21 cellular contexts compared by ENCODE assay signal in the genomic region with DNA sequence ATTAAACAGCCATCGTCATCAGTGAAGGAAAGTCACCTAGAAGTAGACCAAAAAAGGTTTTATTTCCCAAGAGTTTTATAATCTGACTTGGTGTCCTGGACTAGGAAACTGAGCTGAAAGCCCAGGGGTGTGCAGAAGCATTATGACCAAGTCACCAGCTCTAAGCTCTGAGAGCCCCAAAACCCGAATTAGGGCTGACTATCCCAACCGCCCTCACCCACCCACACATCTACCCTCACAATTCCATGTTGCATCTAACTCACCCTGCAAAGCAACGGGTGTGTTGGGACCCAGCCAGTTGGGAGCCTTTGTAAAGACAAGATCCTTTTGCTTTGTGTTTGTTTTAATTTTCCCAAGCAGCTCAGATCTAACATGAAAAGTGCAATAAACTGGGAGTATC. TPM values are rescaled to one million over a fixed set of nuclear protein-coding genes. Genes with fewer than 3 reads are reported as not detected.
DNase-seq lines count a peak whose midpoint lies in the region; ATAC-seq and TF ChIP-seq lines count a peak whose summit lies in the region.
"Had no signal": no experiment of that assay in that cellular context is flagged by ENCODE, and none has a peak within 500 bp of the region (broad histone marks: within the 10 kb centered on the region; RNA-seq: fewer than 3 reads in every experiment).

No MANE protein-coding gene starts in this region.

- 68% methylated on average over 4 of the region's 4 CpGs for WGBS in hepatocyte (ENCODE audit: low lambda C conversion rate, missing lambda C conversion rate)
- 83% methylated on average over 4 of the region's 4 CpGs for WGBS in smooth muscle cell (ENCODE audit: low lambda C conversion rate)
- WGBS in lower leg skin, 2 donors = 48 to 54% methylated on average over 4 of the region's 4 CpGs

- CTCF ChIA-PET in WTC11 (lab: Charles Lee) = interaction anchor here (0.7 to 3.9 kb wide), 8 partner anchors 15 to 203 kb away, joined by 3 to 21 read pairs (median 4); partner anchors contain the start of gene NOG

- H3K36me3 ChIP-seq in Karpas-422 (ENCODE audit: insufficient read depth, low read length) (no peaks in the 10 kb centered on the region), hepatocyte (replicated peaks; ENCODE audit: insufficient read depth, low read depth) (no peaks in the 10 kb centered on the region), neural progenitor cell (no peaks in the 10 kb centered on the region), smooth muscle cell (ENCODE audit: low read depth) (no peaks in the 10 kb centered on the region)

- peaks cover 17% of the 10 kb centered on the region for H3F3A ChIP-seq in neural progenitor cell (ENCODE audit: low read depth)
- no peaks in the 10 kb centered on the region for H3F3A ChIP-seq in smooth muscle cell (ENCODE audit: low read depth)

- peaks cover 3% of the 10 kb centered on the region for H3K9me3 Mint-ChIP-seq in neural progenitor cell
- peaks cover 7% of the 10 kb centered on the region for H3K9me3 Mint-ChIP-seq in WTC11

- no peak overlapping the region for H2AFZ ChIP-seq in Karpas-422 (ENCODE audit: low read length)
- no peak overlapping the region for H2AFZ ChIP-seq in hepatocyte
- H2AFZ ChIP-seq in neural progenitor cell (replicated peaks) = peak overlapping the region; percentile 20
- peak overlapping the region; percentile 16 for H2AFZ ChIP-seq in smooth muscle cell (ENCODE audit: low read depth)

- POLR2A ChIA-PET in WTC11 (lab: Charles Lee) = no interaction called here

- TF ChIP-seq CTCF in hepatocyte (IDR thresholded peaks at IDR 0.05; ENCODE audit: poor library complexity) (no peak), neural progenitor cell (IDR thresholded peaks at IDR 0.05) (no peak), smooth muscle cell (IDR thresholded peaks at IDR 0.05; ENCODE audit: borderline replicate concordance, insufficient read depth, poor library complexity, severe bottlenecking) (no peak), lower leg skin (IDR thresholded peaks at IDR 0.05) (no peak), WTC11 (IDR thresholded peaks at IDR 0.05) (no peak)

- H3K4me1 Mint-ChIP-seq in neural progenitor cell (peaks cover 10% of the 10 kb centered on the region), WTC11 (peaks cover 23% of the 10 kb centered on the region)
- H3K4me1 Mint-ChIP-seq: CD4-positive, CD25-positive, alpha-beta regulatory T cell had no signal

- no peaks in the 10 kb centered on the region for H3K4me1 ChIP-seq in Karpas-422 (ENCODE audit: low read length)
- peaks cover 5% of the 10 kb centered on the region for H3K4me1 ChIP-seq in hepatocyte (ENCODE audit: insufficient read depth)
- H3K4me1 ChIP-seq in neural progenitor cell = peaks cover 26% of the 10 kb centered on the region
- H3K4me1 ChIP-seq in smooth muscle cell (ENCODE audit: low read depth) = peaks cover 20% of the 10 kb centered on the region

- H3K27ac Mint-ChIP-seq in neural progenitor cell (no peak overlapping the region), WTC11 (no peak overlapping the region)
- H3K27ac Mint-ChIP-seq: CD4-positive, CD25-positive, alpha-beta regulatory T cell had no signal

- H3K9me3 ChIP-seq in Karpas-422 (ENCODE audit: low read length) = no peaks in the 10 kb centered on the region
- H3K9me3 ChIP-seq in hepatocyte (ENCODE audit: low read depth) = no peaks in the 10 kb centered on the region
- no peaks in the 10 kb centered on the region for H3K9me3 ChIP-seq in neural progenitor cell (ENCODE audit: low read depth)
- H3K9me3 ChIP-seq in smooth muscle cell (replicated peaks; ENCODE audit: low read depth) = no peaks in the 10 kb centered on the region

- H3K4me3 ChIP-seq in Karpas-422 (ENCODE audit: low read length) (no peak overlapping the region), hepatocyte (no peak overlapping the region), neural progenitor cell (peak overlapping the region; percentile 0), smooth muscle cell (no peak overlapping the region), lower leg skin (ENCODE audit: low read depth, poor library complexity, severe bottlenecking) (no peak overlapping the region)
- H3K4me3 ChIP-seq: K562 had no signal

- intact Hi-C loops in lower leg skin (cut with DNase I; ENCODE audit: low total_unique reads) = no loop called here

- H3K9me2 ChIP-seq in Karpas-422 (replicated peaks; ENCODE audit: insufficient read depth, low read length) = no peaks in the 10 kb centered on the region
- H3K9me2 ChIP-seq in hepatocyte (replicated peaks; ENCODE audit: insufficient read depth) = no peaks in the 10 kb centered on the region

- H3K36me3 Mint-ChIP-seq in neural progenitor cell (no peaks in the 10 kb centered on the region), WTC11 (no peaks in the 10 kb centered on the region)
- H3K36me3 Mint-ChIP-seq: CD4-positive, CD25-positive, alpha-beta regulatory T cell had no signal

- no peak overlapping the region for H3K9ac ChIP-seq in Karpas-422 (ENCODE audit: low read length)
- no peak overlapping the region for H3K9ac ChIP-seq in neural progenitor cell
- no peak overlapping the region for H3K9ac ChIP-seq in smooth muscle cell (ENCODE audit: low read depth)

- no peak overlapping the region for H3K4me3 Mint-ChIP-seq in neural progenitor cell
- H3K4me3 Mint-ChIP-seq in WTC11 = no peak overlapping the region
- H3K4me3 Mint-ChIP-seq: CD4-positive, CD25-positive, alpha-beta regulatory T cell had no signal

- ATAC-seq in GM21737 (IDR thresholded peaks at IDR 0.05; ENCODE audit: unreplicated experiment) = no peak
- no peak; the same call in 1 of the 2 replicates for ATAC-seq in WTC11
- ATAC-seq: HepG2, K562 had no signal

- no peak overlapping the region for H3K27ac ChIP-seq in Karpas-422 (ENCODE audit: low read length)
- H3K27ac ChIP-seq in hepatocyte = peak overlapping the region; percentile 53
- peak overlapping the region; percentile 84 for H3K27ac ChIP-seq in neural progenitor cell
- no peak overlapping the region for H3K27ac ChIP-seq in smooth muscle cell (ENCODE audit: low read depth)
- H3K27ac ChIP-seq: HL-60 had no signal

- no peaks in the 10 kb centered on the region for H4K20me1 ChIP-seq in Karpas-422 (ENCODE audit: insufficient read depth, low read depth, low read length)
- no peaks in the 10 kb centered on the region for H4K20me1 ChIP-seq in hepatocyte (ENCODE audit: insufficient read depth, poor library complexity, severe bottlenecking)
- H4K20me1 ChIP-seq in neural progenitor cell (ENCODE audit: low read depth) = no peaks in the 10 kb centered on the region
- H4K20me1 ChIP-seq in smooth muscle cell (ENCODE audit: low read depth) = no peaks in the 10 kb centered on the region

- TF ChIP-seq POLR2A in lower leg skin (IDR thresholded peaks at IDR 0.05) = no peak

- H3K27me3 ChIP-seq in Karpas-422 (ENCODE audit: low read length) = no peaks in the 10 kb centered on the region
- H3K27me3 ChIP-seq in hepatocyte = peaks cover 9% of the 10 kb centered on the region
- H3K27me3 ChIP-seq in neural progenitor cell = no peaks in the 10 kb centered on the region
- H3K27me3 ChIP-seq in smooth muscle cell (ENCODE audit: low read depth) = no peaks in the 10 kb centered on the region

- H3K27me3 Mint-ChIP-seq in neural progenitor cell (ENCODE audit: insufficient read depth, low read depth) = no peaks in the 10 kb centered on the region
- no peaks in the 10 kb centered on the region; the same call in 1 of the 2 replicates for H3K27me3 Mint-ChIP-seq in WTC11 (ENCODE audit: low read depth)

- peak; percentile 24 for DNase-seq in Karpas-422
- DNase-seq in hepatocyte (ENCODE audit: low spot score) = no peak
- DNase-seq in neural progenitor cell (ENCODE audit: low spot score) = no peak
- DNase-seq in smooth muscle cell (lab: John Stamatoyannopoulos, UW; ENCODE audit: unreplicated experiment) = no peak
- DNase-seq in lower leg skin (ENCODE audit: low spot score in 2 of 2) = no peak
- no peak for DNase-seq in NCI-H2171 (lab: John Stamatoyannopoulos, UW)
- DNase-seq in WTC11 (ENCODE audit: low spot score) = no peak
- DNase-seq: CD4-positive, CD25-positive, alpha-beta regulatory T cell; DMS79; HCEC 1CT; MM.1S; NCI-H1048; NCI-H1417 treated with DMSO at 0.1 percent for 48 hours; NCI-H187; NCI-H446 treated with DMSO at 0.1 percent for 48 hours; NCI-H526 treated with DMSO at 0.1 percent for 48 hours had no signal

- H3K79me2 ChIP-seq in Karpas-422 (ENCODE audit: low read length) (no peaks in the 10 kb centered on the region), hepatocyte (no peaks in the 10 kb centered on the region), neural progenitor cell (ENCODE audit: low read depth) (no peaks in the 10 kb centered on the region), smooth muscle cell (ENCODE audit: low read depth) (no peaks in the 10 kb centered on the region)

- H3K4me2 ChIP-seq in Karpas-422 (ENCODE audit: low read depth, low read length, poor library complexity, severe bottlenecking) (no peak overlapping the region), hepatocyte (peak overlapping the region; percentile 70), neural progenitor cell (peak overlapping the region; percentile 66), smooth muscle cell (peak overlapping the region; percentile 69)

TF ChIP-seq in WTC11, 78 proteins besides CTCF, POLR2A, EP300 and RAD21 (continues in another document):
- no peak for TF ChIP-seq NR2C2 (CRISPR knock-in tag; IDR thresholded peaks at IDR 0.05)
- no peak for TF ChIP-seq ZNF219 (CRISPR knock-in tag; IDR thresholded peaks at IDR 0.05; ENCODE audit: borderline replicate concordance)
- TF ChIP-seq, protein P1, sequence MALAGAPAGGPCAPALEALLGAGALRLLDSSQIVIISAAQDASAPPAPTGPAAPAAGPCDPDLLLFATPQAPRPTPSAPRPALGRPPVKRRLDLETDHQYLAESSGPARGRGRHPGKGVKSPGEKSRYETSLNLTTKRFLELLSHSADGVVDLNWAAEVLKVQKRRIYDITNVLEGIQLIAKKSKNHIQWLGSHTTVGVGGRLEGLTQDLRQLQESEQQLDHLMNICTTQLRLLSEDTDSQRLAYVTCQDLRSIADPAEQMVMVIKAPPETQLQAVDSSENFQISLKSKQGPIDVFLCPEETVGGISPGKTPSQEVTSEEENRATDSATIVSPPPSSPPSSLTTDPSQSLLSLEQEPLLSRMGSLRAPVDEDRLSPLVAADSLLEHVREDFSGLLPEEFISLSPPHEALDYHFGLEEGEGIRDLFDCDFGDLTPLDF (CRISPR knock-in tag; IDR thresholded peaks at IDR 0.05) = no peak
- TF ChIP-seq ETV6 (CRISPR knock-in tag; IDR thresholded peaks at IDR 0.05) = no peak
- no peak for TF ChIP-seq TP53 (CRISPR knock-in tag; IDR thresholded peaks at IDR 0.05)
- no peak for TF ChIP-seq RORB (CRISPR knock-in tag; IDR thresholded peaks at IDR 0.05)
- no peak for TF ChIP-seq MYBL2 (CRISPR knock-in tag; IDR thresholded peaks at IDR 0.05)
- no peak for TF ChIP-seq PRRX2 (CRISPR knock-in tag; IDR thresholded peaks at IDR 0.05)
- no peak for TF ChIP-seq SOX15 (CRISPR knock-in tag; IDR thresholded peaks at IDR 0.05)

RNA-seq across cellular contexts. Expression of gene NOG, which starts 16.3 kb away (rescaled TPM):
- total RNA-seq in Karpas-422 (2014; rRNA removed; shearing (Covaris generic); ENCODE audit: low replicate concordance) = not detected in 2 replicates
- total RNA-seq in hepatocyte = 9.1 and 10.7 TPM in 2 replicates
- 9.5 and 11.0 TPM in 2 replicates for polyA plus RNA-seq in hepatocyte
- total RNA-seq in neural progenitor cell (ENCODE audit: low replicate concordance) = 0.34 and 2.4 TPM in 2 replicates
- total RNA-seq in smooth muscle cell = 7.7 and 13.6 TPM in 2 replicates
- 4.6 and 18.1 TPM in 2 replicates for polyA plus RNA-seq in smooth muscle cell
- total RNA-seq in lower leg skin = under 1 TPM in 3 of 4 donors, not detected in 1; 0.30 to 0.78 (median 0.52) TPM
- total RNA-seq in WTC11 (2021) = 0.89 to 1.2 TPM (median 1.1 TPM) in 3 replicates
- total RNA-seq: HepG2, HT-29, K562 had no signal
- polyA plus RNA-seq: HepG2, K562 had no signal

Comparison
In these comparisons a context has a peak if more than half of its experiments do, and no peak if none do; other contexts are left out.
1. H2AFZ ChIP-seq: peak in neural progenitor cell (single experiment) and smooth muscle cell (single experiment); none in Karpas-422 (single experiment) and hepatocyte (single experiment).
2. H3K27ac ChIP-seq: peak in hepatocyte (single experiment) and neural progenitor cell (single experiment); none in Karpas-422 (single experiment) and smooth muscle cell (single experiment).